Comparison of ENCODE assay signal across 27 cellular contexts in the genomic region with DNA sequence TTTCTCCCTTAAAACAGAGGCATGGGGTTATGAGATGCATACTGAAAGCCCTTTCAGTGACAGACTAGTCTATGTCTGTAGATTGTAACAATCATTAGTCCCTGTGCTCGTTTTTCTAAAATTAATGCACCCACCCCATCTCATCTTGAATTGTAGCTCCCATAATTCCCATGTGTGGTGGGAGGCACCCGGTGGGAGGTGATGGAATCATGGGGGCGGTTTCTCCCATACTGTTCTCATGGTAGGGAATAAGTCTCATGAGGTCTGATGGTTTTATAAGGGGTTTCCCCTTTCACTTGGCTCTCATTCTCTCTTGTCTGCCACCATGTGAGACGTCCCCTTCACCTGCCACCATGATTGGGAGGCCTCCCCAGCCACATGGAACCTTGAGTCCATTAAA.
"Had no signal": no experiment of that assay in that cellular context is flagged by ENCODE, and none has a peak within 500 bp of the region (broad histone marks: within the 10 kb centered on the region; RNA-seq: fewer than 3 reads in every experiment).

No MANE protein-coding gene starts in this region.

- FAIRE-seq: urothelium cell line had no signal

- H3K27me3 ChIP-seq: adrenal gland, heart right ventricle had no signal

- DNase-seq: activated CD4-positive, alpha-beta T cell treated with anti-CD3 and anti-CD28 coated beads for 48 hours; activated CD4-positive, alpha-beta T cell treated with anti-CD3 and anti-CD28 coated beads, Interleukin-2, amount 50 U/mL, for 48 hours; activated CD8-positive, alpha-beta memory T cell treated with anti-CD3 and anti-CD28 coated beads for 24 hours; activated effector memory CD4-positive, alpha-beta T cell treated with anti-CD3 and anti-CD28 coated beads, Interleukin-2, amount 50 U/mL, for 16 hours; activated naive CD4-positive, alpha-beta T cell treated with anti-CD3 and anti-CD28 coated beads for 36 hours; activated naive CD8-positive, alpha-beta T cell treated with anti-CD3 and anti-CD28 coated beads for 36 hours; adrenal gland; aorta; effector memory CD8-positive, alpha-beta T cell; foreskin melanocyte; heart right ventricle; left ventricle myocardium inferior; naive B cell; nucleus accumbens; right cardiac atrium; stimulated activated CD4-positive, alpha-beta T cell treated with anti-CD3 and anti-CD28 coated beads, Interleukin-2, amount 100 ng/mL, for 48 hours; stimulated activated naive CD8-positive, alpha-beta T cell treated with anti-CD3 and anti-CD28 coated beads, Interleukin-15, Interleukin-2, amounts not matched to agents 100 U/mL and 50 U/mL, for 24 hours; T-helper 17 cell; T1000; WERI-Rb-1 had no signal

- H3K9me3 ChIP-seq: adrenal gland, thoracic aorta had no signal

- ATAC-seq: activated CD4-positive, CD25-positive, alpha-beta regulatory T cell treated with anti-CD3 and anti-CD28 coated beads, Interleukin-2, amount 50 U/mL, for 24 hours; effector memory CD8-positive, alpha-beta T cell; heart right ventricle; stimulated activated naive CD8-positive, alpha-beta T cell treated with anti-CD3 and anti-CD28 coated beads, Interleukin-15, Interleukin-2, amounts not matched to agents 100 U/mL and 50 U/mL, for 24 hours; T-helper 17 cell had no signal

- H3K27ac ChIP-seq: adrenal gland, heart right ventricle, left ventricle myocardium inferior, WERI-Rb-1 had no signal

- H3K4me1 Mint-ChIP-seq: activated naive CD8-positive, alpha-beta T cell treated with anti-CD3 and anti-CD28 coated beads for 36 hours; naive B cell had no signal

- H3K27ac Mint-ChIP-seq: activated naive CD4-positive, alpha-beta T cell treated with anti-CD3 and anti-CD28 coated beads for 36 hours; activated naive CD8-positive, alpha-beta T cell treated with anti-CD3 and anti-CD28 coated beads for 36 hours; activated T-helper 1 cell treated with anti-CD3 and anti-CD28 coated beads, Interleukin-12 subunit alpha, Interleukin-12 subunit beta, Interleukin-2, Interleukin-4 antibody, amounts not matched to agents 30 ng/mL and 10 ng/mL and 1 ng/mL, durations not matched to agents 14 hours and 24 hours and 36 hours; effector memory CD8-positive, alpha-beta T cell; T-helper 17 cell had no signal

- H3K36me3 ChIP-seq: adrenal gland, heart right ventricle, left ventricle myocardium inferior, thoracic aorta, WERI-Rb-1 had no signal

- H3K36me3 Mint-ChIP-seq: brain had no signal

- H3K9me3 Mint-ChIP-seq: activated naive CD4-positive, alpha-beta T cell treated with anti-CD3 and anti-CD28 coated beads for 36 hours; activated naive CD8-positive, alpha-beta T cell treated with anti-CD3 and anti-CD28 coated beads for 36 hours; effector memory CD8-positive, alpha-beta T cell had no signal

- H3K4me1 ChIP-seq: adrenal gland had no signal

- H3K4me3 ChIP-seq: adrenal gland, coronary artery, heart right ventricle, left ventricle myocardium inferior, lung, thoracic aorta had no signal

- H3K4me3 Mint-ChIP-seq: activated naive CD4-positive, alpha-beta T cell treated with anti-CD3 and anti-CD28 coated beads for 36 hours; activated naive CD8-positive, alpha-beta T cell treated with anti-CD3 and anti-CD28 coated beads for 36 hours; activated T-helper 1 cell treated with anti-CD3 and anti-CD28 coated beads, Interleukin-12 subunit alpha, Interleukin-12 subunit beta, Interleukin-2, Interleukin-4 antibody, amounts not matched to agents 30 ng/mL and 10 ng/mL and 1 ng/mL, durations not matched to agents 14 hours and 24 hours and 36 hours; brain; effector memory CD8-positive, alpha-beta T cell; naive B cell; T-helper 17 cell had no signal

- H3K27me3 Mint-ChIP-seq: brain; effector memory CD8-positive, alpha-beta T cell had no signal
